Comparison of ENCODE assay signal across 1 cellular context in genomic region chr12:118370601-118371000, GRCh38.
TF ChIP-seq lines count a peak whose summit lies in the region.

No MANE protein-coding gene starts in this region.

TF ChIP-seq in GM12878, 131 proteins besides CTCF, POLR2A, EP300 and RAD21:
- no peak for TF ChIP-seq FOXK2 (IDR thresholded peaks at IDR 0.05)
- no peak for TF ChIP-seq ZNF207 (IDR thresholded peaks at IDR 0.05; ENCODE audit: borderline replicate concordance)
- no peak for TF ChIP-seq CHD1 (IDR thresholded peaks at IDR 0.05; ENCODE audit: low read depth, low read length)
- no peak for TF ChIP-seq CHD2 (IDR thresholded peaks at IDR 0.05; ENCODE audit: borderline replicate concordance, low read depth, low read length)
- no peak for TF ChIP-seq ATF2 (IDR thresholded peaks at IDR 0.05; ENCODE audit: low read length)
- TF ChIP-seq RUNX3 (IDR thresholded peaks at IDR 0.05; ENCODE audit: low read length) = no peak
- TF ChIP-seq NFXL1 (IDR thresholded peaks at IDR 0.05; ENCODE audit: borderline replicate concordance) = no peak
- TF ChIP-seq CBX5 (IDR thresholded peaks at IDR 0.05; ENCODE audit: low read depth) = no peak
- TF ChIP-seq JUND (IDR thresholded peaks at IDR 0.05; ENCODE audit: low read depth, low read length) = no peak
- no peak for TF ChIP-seq PAX5 (IDR thresholded peaks at IDR 0.05; ENCODE audit: borderline replicate concordance, low read depth, low read length)
